Comparison of ENCODE assay signal across 8 cellular contexts in genomic region chr7:139915864-139916716, GRCh38.
DNase-seq lines count a peak whose midpoint lies in the region; ATAC-seq and TF ChIP-seq lines count a peak whose summit lies in the region.

No MANE protein-coding gene starts in this region.

- no peak overlapping the region for H3K4me3 ChIP-seq in fibroblast of mammary gland (ENCODE audit: control insufficient read depth, low read depth, low read length)
- no peak overlapping the region for H3K4me3 ChIP-seq in skeletal muscle satellite cell (ENCODE audit: low read length)

- CTCF ChIA-PET in activated CD8-positive, alpha-beta memory T cell treated with anti-CD3 and anti-CD28 coated beads, Interleukin-2, amount 10 ng/mL, durations not matched to agents 7 days and 5 days (lab: Charles Lee): interaction anchor here (1.0 to 1.8 kb wide), 6 partner anchors 21 to 411 kb away, joined by 3 to 7 read pairs (median 4); no protein-coding TSS in a partner anchor

- ATAC-seq in HG02642 (IDR thresholded peaks at IDR 0.05; ENCODE audit: poor library complexity, unreplicated experiment): peak; percentile 88
- ATAC-seq in activated CD8-positive, alpha-beta memory T cell treated with anti-CD3 and anti-CD28 coated beads, Interleukin-2, amount 10 ng/mL, durations not matched to agents 7 days and 5 days: peak; percentile 95

- H3K4me2 ChIP-seq in skeletal muscle satellite cell (ENCODE audit: low read length): peak overlapping the region; percentile 65

- H3K27me3 Mint-ChIP-seq in activated CD8-positive, alpha-beta memory T cell treated with anti-CD3 and anti-CD28 coated beads, Interleukin-2, amount 10 ng/mL, durations not matched to agents 7 days and 5 days: peaks cover 27% of the 10 kb centered on the region

- no peak overlapping the region for H3K4me3 Mint-ChIP-seq in activated CD8-positive, alpha-beta memory T cell treated with anti-CD3 and anti-CD28 coated beads, Interleukin-2, amount 10 ng/mL, durations not matched to agents 7 days and 5 days

- H3K27ac Mint-ChIP-seq in activated CD8-positive, alpha-beta memory T cell treated with anti-CD3 and anti-CD28 coated beads, Interleukin-2, amount 10 ng/mL, durations not matched to agents 7 days and 5 days: peak overlapping the region; percentile 17

- in situ Hi-C loops in GM13977 (cut with MboI; ENCODE audit: low pct_unique_long_range_greater_than_20kb, low sequenced_read_pairs, unreplicated experiment): no loop called here

- no peaks in the 10 kb centered on the region for H3K36me3 ChIP-seq in skeletal muscle satellite cell (ENCODE audit: insufficient read depth, low read length)

- H3K36me3 Mint-ChIP-seq in activated CD8-positive, alpha-beta memory T cell treated with anti-CD3 and anti-CD28 coated beads, Interleukin-2, amount 10 ng/mL, durations not matched to agents 7 days and 5 days: peaks cover 2% of the 10 kb centered on the region

- H3K9ac ChIP-seq in skeletal muscle satellite cell (ENCODE audit: low read depth, low read length): peak overlapping the region; percentile 61

- H3K4me1 ChIP-seq in skeletal muscle satellite cell (ENCODE audit: control insufficient read depth, insufficient read depth, low read length): peaks cover 45% of the 10 kb centered on the region

- TF ChIP-seq CTCF in GM13977 (IDR thresholded peaks at IDR 0.05; ENCODE audit: extremely low read depth, insufficient read depth, missing control alignments) (no peak), fibroblast of mammary gland (conservative IDR thresholded peaks at IDR 0.05; ENCODE audit: control insufficient read depth, insufficient read depth, low read depth, low read length) (no peak)

- no peaks in the 10 kb centered on the region for H3K9me3 ChIP-seq in skeletal muscle satellite cell (replicated peaks; ENCODE audit: low read length)

- no peaks in the 10 kb centered on the region for H3K9me3 Mint-ChIP-seq in activated CD8-positive, alpha-beta memory T cell treated with anti-CD3 and anti-CD28 coated beads, Interleukin-2, amount 10 ng/mL, durations not matched to agents 7 days and 5 days (ENCODE audit: low read depth)

- peaks cover 21% of the 10 kb centered on the region for H3K4me1 Mint-ChIP-seq in activated CD8-positive, alpha-beta memory T cell treated with anti-CD3 and anti-CD28 coated beads, Interleukin-2, amount 10 ng/mL, durations not matched to agents 7 days and 5 days

- DNase-seq in GM13977 (ENCODE audit: low spot score) (peak; percentile 73), NCI-H2196 treated with DMSO at 0.1 percent for 48 hours (lab: John Stamatoyannopoulos, UW; ENCODE audit: unreplicated experiment) (peak; percentile 9), fibroblast of mammary gland (ENCODE audit: low read depth) (peak; percentile 100), NCI-H510A treated with DMSO at 0.1 percent for 48 hours (lab: John Stamatoyannopoulos, UW) (no peak), NCI-H1417 treated with DMSO at 0.1 percent for 48 hours (lab: John Stamatoyannopoulos, UW) (no peak)
- DNase-seq in activated CD8-positive, alpha-beta memory T cell treated with anti-CD3 and anti-CD28 coated beads, Interleukin-2, amount 10 ng/mL, durations not matched to agents 7 days and 5 days: peak; percentile 87

- no peaks in the 10 kb centered on the region for H3K27me3 ChIP-seq in skeletal muscle satellite cell (ENCODE audit: control insufficient read depth, insufficient read depth, low read length)

Comparison
In these comparisons a context has a peak if more than half of its experiments do, and no peak if none do; other contexts are left out.
1. DNase-seq: peak in GM13977 (single experiment), NCI-H2196 treated with DMSO at 0.1 percent for 48 hours (single experiment), activated CD8-positive, alpha-beta memory T cell treated with anti-CD3 and anti-CD28 coated beads, Interleukin-2, amount 10 ng/mL, durations not matched to agents 7 days and 5 days (single experiment) and fibroblast of mammary gland (single experiment); none in NCI-H510A treated with DMSO at 0.1 percent for 48 hours (single experiment) and NCI-H1417 treated with DMSO at 0.1 percent for 48 hours (single experiment).